12 cellular contexts compared by ENCODE assay signal in the genomic region with DNA sequence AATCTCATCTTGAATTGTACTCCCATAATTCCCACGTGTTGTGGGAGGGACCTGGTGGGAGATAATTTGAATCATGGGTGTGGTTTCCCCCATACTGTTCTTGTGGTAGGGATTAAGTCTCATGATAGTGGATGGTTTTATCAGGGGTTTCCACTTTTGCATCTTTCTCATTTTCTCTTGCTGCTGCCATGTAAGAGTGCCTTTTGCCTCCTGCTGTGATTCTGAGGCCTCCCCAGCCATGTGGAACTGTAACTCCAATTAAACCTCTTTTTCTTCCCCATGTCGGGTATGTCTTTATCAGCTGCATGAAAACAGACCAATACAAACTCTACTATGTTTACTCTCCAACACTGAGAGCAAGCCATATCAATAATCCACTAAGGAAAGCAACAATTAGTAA. TPM values are rescaled to one million over a fixed set of nuclear protein-coding genes. Genes with fewer than 3 reads are reported as not detected.
"Had no signal": no experiment of that assay in that cellular context is flagged by ENCODE, and none has a peak within 500 bp of the region (broad histone marks: within the 10 kb centered on the region; RNA-seq: fewer than 3 reads in every experiment).

No MANE protein-coding gene starts in this region.

RNA-seq across cellular contexts. Expression of a gene that starts 50.9 kb away (rescaled TPM):
- total RNA-seq: naive thymus-derived CD8-positive, alpha-beta T cell; omental fat pad; osteoblast; osteocyte; posterior vena cava; pulmonary artery endothelial cell; right atrium auricular region; right lobe of liver; sigmoid colon; smooth muscle cell; spleen had no signal
- polyA plus RNA-seq: naive thymus-derived CD8-positive, alpha-beta T cell; psoas muscle had no signal
